In genomic region chr16:8924214-8924613, GRCh38 we compare ENCODE assay signal across 15 cellular contexts. TPM values are rescaled to one million over a fixed set of nuclear protein-coding genes. Genes with fewer than 3 reads are reported as not detected.
DNase-seq lines count a peak whose midpoint lies in the region; ATAC-seq, FAIRE-seq and TF ChIP-seq lines count a peak whose summit lies in the region.
"Had no signal": no experiment of that assay in that cellular context is flagged by ENCODE, and none has a peak within 500 bp of the region (broad histone marks: within the 10 kb centered on the region; RNA-seq: fewer than 3 reads in every experiment).

No MANE protein-coding gene starts in this region.

- H3F3A ChIP-seq in neural progenitor cell (ENCODE audit: low read depth), result no peaks in the 10 kb centered on the region

- H3K36me3 ChIP-seq in CD4-positive, CD25-positive, alpha-beta regulatory T cell (ENCODE audit: control insufficient read depth, insufficient read depth, low read length), result peaks cover 81% of the 10 kb centered on the region
- H3K36me3 ChIP-seq in GM12878 (ENCODE audit: control insufficient read depth in 2 of 2, insufficient read depth in 2 of 2, low read length in 1 of 2) (peaks cover 34 to 50% of the 10 kb centered on the region in 2 experiments), neural progenitor cell (peaks cover 12% of the 10 kb centered on the region)

- no peak for TF ChIP-seq POLR2A in GM12878 (IDR thresholded peaks at IDR 0.05; ENCODE audit: low read depth, low read length)

- FAIRE-seq in GM12878 (lab: Jason Lieb, UNC), result no peak
- FAIRE-seq: H1 had no signal

- no peak overlapping the region for H3K4me3 Mint-ChIP-seq in CD4-positive, CD25-positive, alpha-beta regulatory T cell
- no peak overlapping the region for H3K4me3 Mint-ChIP-seq in memory B cell
- H3K4me3 Mint-ChIP-seq in neural progenitor cell, result no peak overlapping the region
- H3K4me3 Mint-ChIP-seq in mesothelial cell of epicardium, result no peak overlapping the region
- H3K4me3 Mint-ChIP-seq in chondrocyte (ENCODE audit: unreplicated experiment), result no peak overlapping the region

- no peaks in the 10 kb centered on the region for H3K9me3 ChIP-seq in CD4-positive, CD25-positive, alpha-beta regulatory T cell (ENCODE audit: control insufficient read depth in 2 of 2, low read length in 2 of 2)
- no peaks in the 10 kb centered on the region; the same call in 2 of the 3 replicates for H3K9me3 ChIP-seq in GM12878 (replicated peaks; ENCODE audit: control insufficient read depth, insufficient read depth, low read length)
- no peaks in the 10 kb centered on the region for H3K9me3 ChIP-seq in neural progenitor cell (ENCODE audit: low read depth)
- H3K9me3 ChIP-seq: gastrocnemius medialis had no signal

- no peak overlapping the region for H3K9ac ChIP-seq in GM12878 (ENCODE audit: control insufficient read depth, insufficient read depth, low read length)
- no peak overlapping the region for H3K9ac ChIP-seq in neural progenitor cell

- TF ChIP-seq CTCF in GM12878 (IDR thresholded peaks at IDR 0.05 in 2 of 3, conservative IDR thresholded peaks at IDR 0.05 in 1 of 3; ENCODE audit: control insufficient read depth in 2 of 3, extremely low read depth in 1 of 3, insufficient read depth in 1 of 3, low read depth in 3 of 3, low read length in 3 of 3) (no peak), neural progenitor cell (IDR thresholded peaks at IDR 0.05) (no peak), mesothelial cell of epicardium (IDR thresholded peaks at IDR 0.05; ENCODE audit: unreplicated experiment) (no peak), chondrocyte (IDR thresholded peaks at IDR 0.05) (no peak)

- H3K4me1 ChIP-seq in CD4-positive, CD25-positive, alpha-beta regulatory T cell (ENCODE audit: control insufficient read depth, insufficient read depth, low read length, poor library complexity, severe bottlenecking), result peaks cover 3% of the 10 kb centered on the region
- peaks cover 41% of the 10 kb centered on the region for H3K4me1 ChIP-seq in GM12878 (ENCODE audit: control insufficient read depth, insufficient read depth, low read length)
- no peaks in the 10 kb centered on the region for H3K4me1 ChIP-seq in neural progenitor cell

- no peak for ATAC-seq in CD4-positive, CD25-positive, alpha-beta regulatory T cell (ENCODE audit: low read depth in 2 of 2)
- ATAC-seq in GM19397 (IDR thresholded peaks at IDR 0.05; ENCODE audit: unreplicated experiment) (peak; percentile 43), GM12878 (peak; percentile 58), memory B cell (ENCODE audit: low read depth) (no peak)

- POLR2A ChIA-PET in GM12878 (lab: Charles Lee), result no interaction called here

- CTCF ChIA-PET in GM12878 (lab: Yijun Ruan, JAX), result interaction anchor here (0.7 to 1.8 kb wide), 3 partner anchors 10 to 85 kb away, joined by 4 to 5 read pairs (median 4); no protein-coding TSS in a partner anchor

- H3K4me1 Mint-ChIP-seq in CD4-positive, CD25-positive, alpha-beta regulatory T cell, result peaks cover 15 to 53% (median 43%) of the 10 kb centered on the region in 4 donors
- H3K4me1 Mint-ChIP-seq in memory B cell (peaks cover 21% of the 10 kb centered on the region), neural progenitor cell (peaks cover 32% of the 10 kb centered on the region), mesothelial cell of epicardium (peaks cover 15% of the 10 kb centered on the region), chondrocyte (ENCODE audit: low read depth) (peaks cover 17% of the 10 kb centered on the region)

- H3K27me3 Mint-ChIP-seq in CD4-positive, CD25-positive, alpha-beta regulatory T cell, result no peaks in the 10 kb centered on the region
- H3K27me3 Mint-ChIP-seq in memory B cell (no peaks in the 10 kb centered on the region), neural progenitor cell (ENCODE audit: insufficient read depth, low read depth) (peaks cover 3% of the 10 kb centered on the region), mesothelial cell of epicardium (ENCODE audit: low read depth) (no peaks in the 10 kb centered on the region), chondrocyte (ENCODE audit: low read depth) (no peaks in the 10 kb centered on the region)

- WGBS in GM12878 (ENCODE audit: insufficient coverage, insufficient replicate concordance, low lambda C conversion rate, missing lambda C conversion rate), result 64% methylated on average over 4 of the region's 4 CpGs

- TF ChIP-seq RAD21 in GM12878 (IDR thresholded peaks at IDR 0.05; ENCODE audit: insufficient read depth, low read depth, low read length), result no peak

- H2AFZ ChIP-seq in GM12878 (ENCODE audit: control insufficient read depth, low read depth, low read length) (no peak overlapping the region), neural progenitor cell (replicated peaks) (no peak overlapping the region)

- H4K20me1 ChIP-seq in GM12878 (ENCODE audit: control insufficient read depth, insufficient read depth), result peaks cover 18% of the 10 kb centered on the region
- peaks cover 68% of the 10 kb centered on the region for H4K20me1 ChIP-seq in neural progenitor cell (ENCODE audit: low read depth)

- peaks cover 45% of the 10 kb centered on the region for H3K36me3 Mint-ChIP-seq in CD4-positive, CD25-positive, alpha-beta regulatory T cell
- H3K36me3 Mint-ChIP-seq in memory B cell, result peaks cover 18% of the 10 kb centered on the region
- H3K36me3 Mint-ChIP-seq in neural progenitor cell, result peaks cover 53% of the 10 kb centered on the region
- peaks cover 45% of the 10 kb centered on the region for H3K36me3 Mint-ChIP-seq in mesothelial cell of epicardium
- H3K36me3 Mint-ChIP-seq in chondrocyte (ENCODE audit: low read depth), result peaks cover 32% of the 10 kb centered on the region

- SMC1A ChIA-PET in GM12878 (lab: Charles Lee; ENCODE audit: uncharacterized antibody, unreplicated experiment), result interaction anchor here (1.2 to 1.3 kb wide), 2 partner anchors 12 to 25 kb away, joined by 4 read pairs; no protein-coding TSS in a partner anchor

- H3K27ac ChIP-seq in CD4-positive, CD25-positive, alpha-beta regulatory T cell (ENCODE audit: insufficient read depth, low read length, poor library complexity, severe bottlenecking), result no peak overlapping the region
- H3K27ac ChIP-seq in GM12878 (ENCODE audit: control insufficient read depth, insufficient read depth) (peak overlapping the region; percentile 20; the same call in 1 of the 2 replicates), neural progenitor cell (no peak overlapping the region)
- H3K27ac ChIP-seq: gastrocnemius medialis had no signal

- in situ Hi-C loops in GM12878 (cut with MboI), result no loop called here

- peaks cover 58% of the 10 kb centered on the region for H3K79me2 ChIP-seq in GM12878 (ENCODE audit: control insufficient read depth, insufficient read depth, low read length)
- peaks cover 63% of the 10 kb centered on the region for H3K79me2 ChIP-seq in neural progenitor cell (ENCODE audit: low read depth)

- no TSS peak for BruUV-seq in GM12878 (replicated peaks; lab: Mats Ljungman, UMichigan)

- no peaks in the 10 kb centered on the region for H3K27me3 ChIP-seq in CD4-positive, CD25-positive, alpha-beta regulatory T cell (ENCODE audit: control insufficient read depth, insufficient read depth, low read length)
- H3K27me3 ChIP-seq in GM12878 (replicated peaks in 1 of 2; ENCODE audit: control insufficient read depth in 2 of 2, insufficient read depth in 2 of 2, low read length in 1 of 2), result no peaks in the 10 kb centered on the region
- H3K27me3 ChIP-seq in neural progenitor cell, result no peaks in the 10 kb centered on the region
- H3K27me3 ChIP-seq: gastrocnemius medialis had no signal

- intact Hi-C loops in GM12878 (cut with micrococcal nuclease; ENCODE audit: unreplicated experiment), result no loop called here

- no peak overlapping the region for H3K4me3 ChIP-seq in CD4-positive, CD25-positive, alpha-beta regulatory T cell (ENCODE audit: low read depth, low read length)
- H3K4me3 ChIP-seq in GM12878 (no peak overlapping the region), neural progenitor cell (no peak overlapping the region)
- H3K4me3 ChIP-seq: gastrocnemius medialis had no signal

- RAD21 ChIA-PET in GM12878 (lab: Charles Lee; ENCODE audit: unreplicated experiment), result no interaction called here

- DNase-seq in CD4-positive, CD25-positive, alpha-beta regulatory T cell, result no peak
- DNase-seq in GM12878 (ENCODE audit: low read depth, low spot score), result no peak
- no peak for DNase-seq in memory B cell (ENCODE audit: low spot score in 2 of 2)
- no peak for DNase-seq in neural progenitor cell (ENCODE audit: low spot score)
- no peak for DNase-seq in mesothelial cell of epicardium (ENCODE audit: low spot score in 2 of 2, unreplicated experiment in 2 of 2)
- DNase-seq in NCI-H526 treated with DMSO at 0.1 percent for 48 hours (lab: John Stamatoyannopoulos, UW), result no peak
- DNase-seq in chondrocyte (ENCODE audit: low spot score), result no peak
- DNase-seq: left cardiac atrium, NCI-H2171 treated with DMSO at 0.1 percent for 48 hours had no signal

- H3K27ac Mint-ChIP-seq in CD4-positive, CD25-positive, alpha-beta regulatory T cell, result peak overlapping the region; percentile 9 to 75 (median 38)
- H3K27ac Mint-ChIP-seq in memory B cell (peak overlapping the region; percentile 60), neural progenitor cell (no peak overlapping the region), mesothelial cell of epicardium (no peak overlapping the region), chondrocyte (ENCODE audit: unreplicated experiment) (no peak overlapping the region)

- no peak for TF ChIP-seq EP300 in GM12878 (IDR thresholded peaks at IDR 0.05; ENCODE audit: borderline replicate concordance in 1 of 2, control insufficient read depth in 1 of 2, low read depth in 2 of 2, low read length in 2 of 2)

- H3K9me3 Mint-ChIP-seq in CD4-positive, CD25-positive, alpha-beta regulatory T cell, result no peaks in the 10 kb centered on the region
- H3K9me3 Mint-ChIP-seq in memory B cell (no peaks in the 10 kb centered on the region), neural progenitor cell (peaks cover 2% of the 10 kb centered on the region), mesothelial cell of epicardium (no peaks in the 10 kb centered on the region), chondrocyte (ENCODE audit: low read depth) (no peaks in the 10 kb centered on the region)

- H3K4me2 ChIP-seq in GM12878 (ENCODE audit: control insufficient read depth, insufficient read depth), result 0 out of 2 replicates have a peak overlapping the region, but pooled peaks have one; percentile 17
- H3K4me2 ChIP-seq in neural progenitor cell, result no peak overlapping the region

RNA-seq across cellular contexts. Expression of gene USP7, which starts 39.5 kb away (rescaled TPM):
- total RNA-seq in CD4-positive, CD25-positive, alpha-beta regulatory T cell, result 296 TPM
- polyA plus RNA-seq in CD4-positive, CD25-positive, alpha-beta regulatory T cell, result 1 to 10 TPM; 6.8 to 9.1 (median 7.0) TPM
- 276 and 307 TPM in 2 replicates for total RNA-seq in GM12878 (2013; cell fraction: nucleolus; rRNA removed)
- total RNA-seq in GM12878 (2014; rRNA removed), result 74.3 and 81.3 TPM in 2 replicates
- 68.0 and 68.9 TPM in 2 replicates for total RNA-seq in GM12878 (2014; rRNA removed; fragmentation: Illumina TruSeq; extraction: Trizol)
- 133 and 138 TPM in 2 replicates for total RNA-seq in GM12878 (2021)
- polyA plus RNA-seq in GM12878 (2011; ENCODE audit: low read depth), result 52.7 TPM
- polyA plus RNA-seq in GM12878 (2011; rRNA removed), result 86.4 and 100 TPM in 2 replicates
- polyA plus RNA-seq in GM12878 (2011; cell fraction: cytosol; rRNA removed), result 24.9 and 31.7 TPM in 2 replicates
- polyA plus RNA-seq in GM12878 (2011; cell fraction: nucleus; rRNA removed), result 137 and 156 TPM in 2 replicates
- 86.1 and 88.3 TPM in 2 replicates for polyA plus RNA-seq in GM12878 (2012)
- polyA plus RNA-seq in GM12878 (2014; fragmentation: Illumina TruSeq; extraction: Trizol), result 107 and 144 TPM in 2 replicates
- polyA plus RNA-seq in GM12878 (2014; fragmentation: Nextera tagmentation; extraction: Ambion mirVana), result 10 to 100 TPM; 20.8 to 25.0 TPM
- 53.0 and 57.4 TPM in 2 replicates for polyA plus RNA-seq in GM12878 (2014; rRNA removed)
- polyA plus RNA-seq in GM12878 (2016; fragmentation: Nextera tagmentation; extraction: Ambion mirVana), result 10 to 100 TPM; 16.2 to 18.6 TPM
- polyA minus RNA-seq in GM12878 (2011; rRNA and poly(A)+ RNA removed), result 132 and 155 TPM in 2 replicates
- 44.8 and 51.1 TPM in 2 replicates for polyA minus RNA-seq in GM12878 (2011; cell fraction: cytosol; rRNA and poly(A)+ RNA removed)
- polyA minus RNA-seq in GM12878 (2011; cell fraction: nucleus; rRNA and poly(A)+ RNA removed), result 130 and 190 TPM in 2 replicates
- total RNA-seq in neural progenitor cell (ENCODE audit: low replicate concordance), result 76.3 and 90.3 TPM in 2 replicates
- total RNA-seq in mesothelial cell of epicardium, result 135 to 139 TPM (median 136 TPM) in 3 replicates
- 80.3 to 90.6 TPM (median 81.1 TPM) in 3 replicates for total RNA-seq in chondrocyte

RNA-seq across cellular contexts. Expression of gene LITAFD, which starts 42.1 kb away (rescaled TPM):
- not detected for total RNA-seq in CD4-positive, CD25-positive, alpha-beta regulatory T cell
- not detected for polyA plus RNA-seq in CD4-positive, CD25-positive, alpha-beta regulatory T cell
- not detected in 2 replicates for total RNA-seq in GM12878 (2013; cell fraction: nucleolus; rRNA removed)
- not detected in 2 replicates for total RNA-seq in GM12878 (2014; rRNA removed)
- total RNA-seq in GM12878 (2014; rRNA removed; fragmentation: Illumina TruSeq; extraction: Trizol), result not detected in 2 replicates
- not detected in 2 replicates for total RNA-seq in GM12878 (2021)
- polyA plus RNA-seq in GM12878 (2011; ENCODE audit: low read depth), result not detected
- polyA plus RNA-seq in GM12878 (2011; rRNA removed), result not detected in 2 replicates
- polyA plus RNA-seq in GM12878 (2011; cell fraction: cytosol; rRNA removed), result not detected in 2 replicates
- polyA plus RNA-seq in GM12878 (2011; cell fraction: nucleus; rRNA removed), result not detected in 2 replicates
- not detected in 2 replicates for polyA plus RNA-seq in GM12878 (2012)
- polyA plus RNA-seq in GM12878 (2014; fragmentation: Illumina TruSeq; extraction: Trizol), result not detected in 2 replicates
- not detected for polyA plus RNA-seq in GM12878 (2014; fragmentation: Nextera tagmentation; extraction: Ambion mirVana)
- not detected in 2 replicates for polyA plus RNA-seq in GM12878 (2014; rRNA removed)
- polyA plus RNA-seq in GM12878 (2016; fragmentation: Nextera tagmentation; extraction: Ambion mirVana), result not detected
- polyA minus RNA-seq in GM12878 (2011; rRNA and poly(A)+ RNA removed), result not detected in 2 replicates
- polyA minus RNA-seq in GM12878 (2011; cell fraction: cytosol; rRNA and poly(A)+ RNA removed), result not detected in 2 replicates
- polyA minus RNA-seq in GM12878 (2011; cell fraction: nucleus; rRNA and poly(A)+ RNA removed), result not detected in 2 replicates
- not detected in 2 replicates for total RNA-seq in neural progenitor cell (ENCODE audit: low replicate concordance)
- total RNA-seq in mesothelial cell of epicardium, result not detected in 3 replicates
- total RNA-seq in chondrocyte, result not detected in 3 replicates
- total RNA-seq: dermis microvascular lymphatic vessel endothelial cell, gastrocnemius medialis, H1, left cardiac atrium, urinary bladder had no signal
- polyA plus RNA-seq: BJ, H1, urinary bladder had no signal

RNA-seq across cellular contexts. Expression of gene CARHSP1, which starts 55.4 kb away (rescaled TPM):
- 55.3 TPM for total RNA-seq in CD4-positive, CD25-positive, alpha-beta regulatory T cell
- polyA plus RNA-seq in CD4-positive, CD25-positive, alpha-beta regulatory T cell, result 10 to 100 TPM; 72.4 to 94.8 (median 76.9) TPM
- total RNA-seq in GM12878 (2013; cell fraction: nucleolus; rRNA removed), result 27.6 and 29.2 TPM in 2 replicates
- total RNA-seq in GM12878 (2014; rRNA removed) (92.3 and 109 TPM in 2 replicates), GM12878 (2014; rRNA removed; fragmentation: Illumina TruSeq; extraction: Trizol) (40.5 and 45.0 TPM in 2 replicates), GM12878 (2021) (61.3 and 68.6 TPM in 2 replicates), neural progenitor cell (ENCODE audit: low replicate concordance) (115 and 269 TPM in 2 replicates), mesothelial cell of epicardium (78.6 to 84.2 TPM (median 80.3 TPM) in 3 replicates), chondrocyte (46.5 to 57.4 TPM (median 54.1 TPM) in 3 replicates)
- polyA plus RNA-seq in GM12878 (2011; ENCODE audit: low read depth), result 45.4 TPM
- polyA plus RNA-seq in GM12878 (2011; rRNA removed) (39.2 and 65.3 TPM in 2 replicates), GM12878 (2014; fragmentation: Illumina TruSeq; extraction: Trizol) (24.7 and 34.1 TPM in 2 replicates), GM12878 (2014; fragmentation: Nextera tagmentation; extraction: Ambion mirVana) (1 to 10 TPM; 5.5 to 8.4 TPM), GM12878 (2014; rRNA removed) (104 and 112 TPM in 2 replicates), GM12878 (2016; fragmentation: Nextera tagmentation; extraction: Ambion mirVana) (10 to 100 TPM; 83.2 to 86.2 TPM)
- polyA plus RNA-seq in GM12878 (2011; cell fraction: cytosol; rRNA removed), result 94.4 and 162 TPM in 2 replicates
- polyA plus RNA-seq in GM12878 (2011; cell fraction: nucleus; rRNA removed), result 80.8 and 81.4 TPM in 2 replicates
- 61.2 and 68.1 TPM in 2 replicates for polyA plus RNA-seq in GM12878 (2012)
- 81.6 and 120 TPM in 2 replicates for polyA minus RNA-seq in GM12878 (2011; rRNA and poly(A)+ RNA removed)
- 39.4 and 40.0 TPM in 2 replicates for polyA minus RNA-seq in GM12878 (2011; cell fraction: cytosol; rRNA and poly(A)+ RNA removed)
- polyA minus RNA-seq in GM12878 (2011; cell fraction: nucleus; rRNA and poly(A)+ RNA removed), result 15.8 and 26.4 TPM in 2 replicates

Comparison
In these comparisons a context has a peak if more than half of its experiments do, and no peak if none do; other contexts are left out.
1. ATAC-seq: peak in GM19397 (single experiment) and GM12878 (single experiment); none in CD4-positive, CD25-positive, alpha-beta regulatory T cell (0 of 2) and memory B cell (single experiment).
2. H3K27ac Mint-ChIP-seq: peak in CD4-positive, CD25-positive, alpha-beta regulatory T cell (3 of 3) and memory B cell (single experiment); none in neural progenitor cell (single experiment), mesothelial cell of epicardium (single experiment) and chondrocyte (single experiment).